In the genomic region with DNA sequence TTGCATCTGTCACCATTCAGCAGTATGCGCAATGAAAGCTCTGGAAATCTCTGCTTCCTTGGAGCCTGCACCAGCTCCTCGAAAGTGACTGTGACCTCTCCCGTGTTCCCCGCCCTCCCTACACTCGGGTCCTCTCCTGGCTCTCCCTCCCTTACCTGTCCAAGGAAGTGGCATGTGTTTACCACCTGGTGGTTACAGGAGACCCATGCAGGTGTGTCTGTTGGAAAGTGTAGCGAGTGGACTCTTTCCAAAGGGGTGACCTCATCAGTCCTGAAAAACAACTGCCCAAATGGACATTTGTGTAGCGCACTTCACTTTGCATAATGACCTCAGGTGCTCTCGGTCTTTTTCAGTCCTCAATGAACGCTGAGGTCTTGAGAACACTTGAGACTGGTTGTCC, we compare ENCODE assay signal across 14 cellular contexts.
"Had no signal": no experiment of that assay in that cellular context is flagged by ENCODE, and none has a peak within 500 bp of the region (broad histone marks: within the 10 kb centered on the region; RNA-seq: fewer than 3 reads in every experiment).

No MANE protein-coding gene starts in this region.

- ATAC-seq: activated naive CD4-positive, alpha-beta T cell treated with anti-CD3 and anti-CD28 coated beads, Interleukin-2, amount 50 U/mL, for 72 hours; activated T-cell treated with anti-CD3 and anti-CD28 coated beads, Interleukin-2, amount 50 U/mL, for 4 hours; natural killer cell treated with Interleukin-12 subunit alpha and Interleukin-12 subunit beta and Interleukin-15 and Interleukin-18, amount 100 ng/mL, for 72 hours had no signal

- DNase-seq: activated CD4-positive, alpha-beta T cell treated with anti-CD3 and anti-CD28 coated beads for 1 hour; activated CD4-positive, alpha-beta T cell treated with anti-CD3 and anti-CD28 coated beads, Interleukin-2, amount 50 U/mL, for 48 hours; activated effector memory CD4-positive, alpha-beta T cell treated with anti-CD3 and anti-CD28 coated beads, Interleukin-2, amount 50 U/mL, for 16 hours; activated T-cell treated with anti-CD3 and anti-CD28 coated beads, Interleukin-2, amount 50 U/mL, for 4 hours; amygdala; brain microvascular endothelial cell; dermis blood vessel endothelial cell; immature natural killer cell; ovary; stimulated activated CD4-positive, alpha-beta T cell treated with anti-CD3 and anti-CD28 coated beads, Interleukin-2, amount 100 ng/mL, for 48 hours; stimulated activated naive CD4-positive, alpha-beta T cell treated with Interleukin-2 at 50 U/mL for 16 hours had no signal

- H3K27ac ChIP-seq: brain microvascular endothelial cell, ovary, suprapubic skin had no signal

- H3K36me3 ChIP-seq: brain microvascular endothelial cell, ovary, suprapubic skin had no signal

- H3K9me3 ChIP-seq: ovary, suprapubic skin had no signal

- H3K4me1 ChIP-seq: suprapubic skin had no signal

- H3K27me3 ChIP-seq: brain microvascular endothelial cell, ovary, suprapubic skin had no signal

- H3K4me3 ChIP-seq: ovary, suprapubic skin had no signal
